In genomic region chr10:65559369-65559768, GRCh38 we compare ENCODE assay signal across 25 cellular contexts.
A peak's percentile ranks its signal among the peaks of the same experiment; 100 is the strongest.
DNase-seq lines count a peak whose midpoint lies in the region; ATAC-seq and TF ChIP-seq lines count a peak whose summit lies in the region.
"Had no signal": no experiment of that assay in that cellular context is flagged by ENCODE, and none has a peak within 500 bp of the region (broad histone marks: within the 10 kb centered on the region; RNA-seq: fewer than 3 reads in every experiment).

No MANE protein-coding gene starts in this region.

- intact Hi-C loops in PC-3 (cut with micrococcal nuclease) = no loop called here
- intact Hi-C loops in right lobe of liver (cut with DNase I) = no loop called here
- intact Hi-C loops in thyroid gland (cut with DNase I) = no loop called here

- H3K4me3 ChIP-seq in GM23338 (no peak overlapping the region), PC-3 (ENCODE audit: low read length) (no peak overlapping the region), neural progenitor cell (no peak overlapping the region), neuronal stem cell (ENCODE audit: low read length in 2 of 2) (no peak overlapping the region), endodermal cell (ENCODE audit: low read length) (no peak overlapping the region), right lobe of liver (no peak overlapping the region), thyroid gland (replicated peaks in 1 of 3) (no peak overlapping the region)
- H3K4me3 ChIP-seq: A549; BLaER1 treated with 17β-estradiol and CSF1 and Interleukin-3, amounts not matched to agents 10 nM and 100 nM; GM12878 had no signal

- H3K27ac Mint-ChIP-seq in GM23338 (no peak overlapping the region), neural progenitor cell (no peak overlapping the region), endodermal cell (no peak overlapping the region)
- H3K27ac Mint-ChIP-seq: B cell; CD4-positive, alpha-beta T cell; CD8-positive, alpha-beta T cell had no signal

- H4K20me1 ChIP-seq in GM23338 (replicated peaks; ENCODE audit: insufficient read depth) (no peaks in the 10 kb centered on the region), PC-3 (ENCODE audit: low read length) (no peaks in the 10 kb centered on the region), neural progenitor cell (ENCODE audit: low read depth) (no peaks in the 10 kb centered on the region)
- H4K20me1 ChIP-seq: BLaER1 treated with 17β-estradiol and CSF1 and Interleukin-3, amounts not matched to agents 10 nM and 100 nM had no signal

- H2AK5ac ChIP-seq in neuronal stem cell (ENCODE audit: low read depth, low read length) = no peak overlapping the region

- H2BK5ac ChIP-seq in neuronal stem cell (ENCODE audit: low read length) = no peak overlapping the region

- H3K4me2 ChIP-seq in GM23338 (no peak overlapping the region), PC-3 (ENCODE audit: low read length) (0 out of 2 replicates have a peak overlapping the region, but pooled peaks have one; percentile 2), neural progenitor cell (no peak overlapping the region), neuronal stem cell (ENCODE audit: insufficient read depth, low read length, poor library complexity, severe bottlenecking) (no peak overlapping the region)
- H3K4me2 ChIP-seq: A549 had no signal

- H3K4me3 Mint-ChIP-seq in GM23338 (no peak overlapping the region), neural progenitor cell (no peak overlapping the region), endodermal cell (no peak overlapping the region)
- H3K4me3 Mint-ChIP-seq: B cell; CD4-positive, alpha-beta T cell; CD8-positive, alpha-beta T cell had no signal

- no peak overlapping the region for H3K23ac ChIP-seq in neuronal stem cell (ENCODE audit: low read depth, low read length, poor library complexity)

- H3K36me3 Mint-ChIP-seq in GM23338 (ENCODE audit: low read depth) = no peaks in the 10 kb centered on the region
- no peaks in the 10 kb centered on the region for H3K36me3 Mint-ChIP-seq in neural progenitor cell
- H3K36me3 Mint-ChIP-seq in endodermal cell (ENCODE audit: low read depth) = no peaks in the 10 kb centered on the region
- H3K36me3 Mint-ChIP-seq: CD8-positive, alpha-beta T cell had no signal

- no peaks in the 10 kb centered on the region for H3K36me3 ChIP-seq in GM23338 (ENCODE audit: insufficient read depth)
- H3K36me3 ChIP-seq in PC-3 (ENCODE audit: low read depth, low read length) = no peaks in the 10 kb centered on the region
- no peaks in the 10 kb centered on the region for H3K36me3 ChIP-seq in neural progenitor cell
- no peaks in the 10 kb centered on the region for H3K36me3 ChIP-seq in neuronal stem cell (replicated peaks in 1 of 2; ENCODE audit: control insufficient read depth in 2 of 2, insufficient read depth in 2 of 2, low read length in 2 of 2)
- no peaks in the 10 kb centered on the region for H3K36me3 ChIP-seq in endodermal cell (ENCODE audit: control insufficient read depth, insufficient read depth, low read length)
- H3K36me3 ChIP-seq in right lobe of liver = no peaks in the 10 kb centered on the region
- no peaks in the 10 kb centered on the region for H3K36me3 ChIP-seq in thyroid gland
- H3K36me3 ChIP-seq: BLaER1 treated with 17β-estradiol and CSF1 and Interleukin-3, amounts not matched to agents 10 nM and 100 nM had no signal

- POLR2A ChIA-PET in PC-3 (lab: Charles Lee; ENCODE audit: unreplicated experiment) = interaction anchor here (0.6 kb wide), 1 partner anchor 491 kb away, joined by 3 read pairs; no protein-coding TSS in a partner anchor

- TF ChIP-seq POLR2A in right lobe of liver (IDR thresholded peaks at IDR 0.05) = no peak
- TF ChIP-seq POLR2A in thyroid gland (IDR thresholded peaks at IDR 0.05) = no peak

- no CpG with 5 or more reads among the region's 2 CpGs for WGBS in neuronal stem cell (ENCODE audit: extremely low coverage in 2 of 2, insufficient read length in 2 of 2, insufficient replicate concordance in 1 of 2), 2 donors
- 92% methylated on average over 2 of the region's 2 CpGs; no CpG with 5 or more reads in 1 of the 2 experiments for WGBS in endodermal cell (ENCODE audit: insufficient coverage in 1 of 2, insufficient read length in 1 of 2), 2 experiments
- WGBS in right lobe of liver (ENCODE audit: insufficient coverage, low coverage, low lambda C conversion rate, missing lambda C conversion rate) = 63% methylated on average over 2 of the region's 2 CpGs
- 75 to 78% methylated on average over 2 of the region's 2 CpGs for WGBS in thyroid gland, 2 donors

- no peak for ATAC-seq in GM23338
- peak; percentile 82 for ATAC-seq in PC-3
- ATAC-seq in right lobe of liver = no peak
- ATAC-seq: A549; CD8-positive, alpha-beta T cell; GM12878 had no signal

- H3K9ac ChIP-seq in PC-3 (ENCODE audit: low read length) (no peak overlapping the region), neural progenitor cell (no peak overlapping the region), neuronal stem cell (ENCODE audit: low read depth, low read length, poor library complexity) (no peak overlapping the region), endodermal cell (ENCODE audit: extremely low read depth, low read length, poor library complexity, severe bottlenecking) (no peak overlapping the region)
- H3K9ac ChIP-seq: BLaER1 treated with 17β-estradiol and CSF1 and Interleukin-3, amounts not matched to agents 10 nM and 100 nM had no signal

- H3K4me1 ChIP-seq in GM23338 (ENCODE audit: insufficient read depth) (no peaks in the 10 kb centered on the region), PC-3 (ENCODE audit: insufficient read depth, low read length) (0 out of 2 replicates have a peak, but pooled peaks cover 8% of the 10 kb centered on the region), neural progenitor cell (no peaks in the 10 kb centered on the region), neuronal stem cell (ENCODE audit: control insufficient read depth in 2 of 2, insufficient read depth in 1 of 2, low read depth in 1 of 2, low read length in 2 of 2) (peaks cover 0 to 1% of the 10 kb centered on the region in 2 donors), endodermal cell (ENCODE audit: control insufficient read depth, insufficient read depth, low read length) (no peaks in the 10 kb centered on the region), right lobe of liver (no peaks in the 10 kb centered on the region), thyroid gland (no peaks in the 10 kb centered on the region)
- H3K4me1 ChIP-seq: A549; BLaER1 treated with 17β-estradiol and CSF1 and Interleukin-3, amounts not matched to agents 10 nM and 100 nM had no signal

- H2BK120ac ChIP-seq in neuronal stem cell (ENCODE audit: low read depth, low read length) = no peak overlapping the region

- H3K27me3 ChIP-seq in GM23338 (ENCODE audit: insufficient read depth) (no peaks in the 10 kb centered on the region), PC-3 (ENCODE audit: low read length) (no peaks in the 10 kb centered on the region), neural progenitor cell (no peaks in the 10 kb centered on the region), neuronal stem cell (ENCODE audit: control insufficient read depth in 3 of 3, insufficient read depth in 3 of 3, low read depth in 1 of 3, low read length in 3 of 3) (no peaks in the 10 kb centered on the region), endodermal cell (ENCODE audit: control insufficient read depth, insufficient read depth, low read length, poor library complexity, severe bottlenecking) (no peaks in the 10 kb centered on the region), right lobe of liver (no peaks in the 10 kb centered on the region), thyroid gland (no peaks in the 10 kb centered on the region)
- H3K27me3 ChIP-seq: BLaER1 treated with 17β-estradiol and CSF1 and Interleukin-3, amounts not matched to agents 10 nM and 100 nM had no signal

- CTCF ChIA-PET in PC-3 (lab: Charles Lee) = interaction anchor here (0.7 kb wide), 1 partner anchor 11 kb away, joined by 3 read pairs; no protein-coding TSS in a partner anchor

- no peak for TF ChIP-seq CTCF in GM23338 (conservative IDR thresholded peaks at IDR 0.05; ENCODE audit: low read depth in 2 of 2)
- no peak for TF ChIP-seq CTCF in PC-3 (conservative IDR thresholded peaks at IDR 0.05; ENCODE audit: low read depth, low read length)
- TF ChIP-seq CTCF in neural progenitor cell (IDR thresholded peaks at IDR 0.05) = no peak
- TF ChIP-seq CTCF in endodermal cell (conservative IDR thresholded peaks at IDR 0.05) = no peak
- TF ChIP-seq CTCF in right lobe of liver (IDR thresholded peaks at IDR 0.05) = no peak
- TF ChIP-seq CTCF in thyroid gland (IDR thresholded peaks at IDR 0.05) = no peak

- no peak overlapping the region for H4K8ac ChIP-seq in neuronal stem cell (ENCODE audit: low read depth, low read length)

- H3F3A ChIP-seq in GM23338 (replicated peaks; ENCODE audit: low read depth) = no peaks in the 10 kb centered on the region
- H3F3A ChIP-seq in PC-3 (ENCODE audit: low read length, unreplicated experiment) = no peaks in the 10 kb centered on the region
- H3F3A ChIP-seq in neural progenitor cell (ENCODE audit: low read depth) = no peaks in the 10 kb centered on the region

- no peak overlapping the region for H3K14ac ChIP-seq in neuronal stem cell (ENCODE audit: low read length)

- no peaks in the 10 kb centered on the region for H3K9me2 ChIP-seq in GM23338 (ENCODE audit: insufficient read depth)
- H3K9me2 ChIP-seq in PC-3 (replicated peaks; ENCODE audit: low read length) = no peaks in the 10 kb centered on the region

- H3K4me1 Mint-ChIP-seq in GM23338 (no peaks in the 10 kb centered on the region), neural progenitor cell (no peaks in the 10 kb centered on the region), endodermal cell (no peaks in the 10 kb centered on the region)
- H3K4me1 Mint-ChIP-seq: B cell had no signal

- DNase-seq in GM23338 (ENCODE audit: low spot score) (no peak), PC-3 (peak; percentile 53), neural progenitor cell (ENCODE audit: low spot score) (no peak), neuronal stem cell (ENCODE audit: low spot score) (no peak), GM19240 (ENCODE audit: insufficient read length, low spot score) (no peak), endodermal cell (no peak), right lobe of liver (no peak), thyroid gland (no peak)
- DNase-seq: ACHN; AML-193; CD4-positive, alpha-beta T cell; CD8-positive, alpha-beta T cell; DMS 273 treated with DMSO at 0.1 percent for 48 hours; DMS153; DMS53; DMS79; DND-41; EL; GDM1 had no signal

- H3K79me2 ChIP-seq in GM23338 (replicated peaks; ENCODE audit: insufficient read depth) (no peaks in the 10 kb centered on the region), PC-3 (ENCODE audit: low read length) (no peaks in the 10 kb centered on the region), neural progenitor cell (ENCODE audit: low read depth) (no peaks in the 10 kb centered on the region)

- H2AFZ ChIP-seq in GM23338 (peak overlapping the region; percentile 60; the same call in 1 of the 2 replicates), PC-3 (ENCODE audit: low read length) (peak overlapping the region; percentile 27; the same call in 1 of the 2 replicates), neural progenitor cell (replicated peaks) (peak overlapping the region; percentile 79), neuronal stem cell (ENCODE audit: low read length) (peak overlapping the region; percentile 68)

- H4K91ac ChIP-seq in neuronal stem cell (ENCODE audit: low read depth, low read length, poor library complexity) = no peak overlapping the region

- H2BK12ac ChIP-seq in neuronal stem cell (ENCODE audit: low read length) = no peak overlapping the region

- no peak overlapping the region for H2BK15ac ChIP-seq in neuronal stem cell (ENCODE audit: low read length)

- no peak overlapping the region for H3K4ac ChIP-seq in neuronal stem cell (ENCODE audit: low read length)

- H3K27ac ChIP-seq in GM23338 (ENCODE audit: low read depth) (no peak overlapping the region), PC-3 (ENCODE audit: low read length) (no peak overlapping the region), neural progenitor cell (no peak overlapping the region), neuronal stem cell (replicated peaks; ENCODE audit: low read length) (no peak overlapping the region), endodermal cell (ENCODE audit: low read depth, low read length) (no peak overlapping the region), right lobe of liver (no peak overlapping the region), thyroid gland (no peak overlapping the region)
- H3K27ac ChIP-seq: 22Rv1; A549; BLaER1 treated with 17β-estradiol and CSF1 and Interleukin-3, amounts not matched to agents 10 nM and 100 nM; C4-2B had no signal

- H3K9me3 Mint-ChIP-seq in GM23338 = no peaks in the 10 kb centered on the region
- no peaks in the 10 kb centered on the region for H3K9me3 Mint-ChIP-seq in neural progenitor cell
- H3K9me3 Mint-ChIP-seq in endodermal cell = no peaks in the 10 kb centered on the region

- H3K27me3 Mint-ChIP-seq in GM23338 (ENCODE audit: insufficient read depth, low read depth, poor library complexity) (no peaks in the 10 kb centered on the region), neural progenitor cell (ENCODE audit: insufficient read depth, low read depth) (no peaks in the 10 kb centered on the region), endodermal cell (ENCODE audit: insufficient read depth) (no peaks in the 10 kb centered on the region)
- H3K27me3 Mint-ChIP-seq: B cell; CD4-positive, alpha-beta T cell had no signal

- H3K79me1 ChIP-seq in neuronal stem cell (ENCODE audit: low read depth, low read length) = no peaks in the 10 kb centered on the region

- H3K18ac ChIP-seq in neuronal stem cell (ENCODE audit: low read length) = no peak overlapping the region

- BruUV-seq in PC-3 (replicated peaks; lab: Mats Ljungman, UMichigan) = no TSS peak

- H3K9me3 ChIP-seq in PC-3 (ENCODE audit: low read length) (no peaks in the 10 kb centered on the region), neural progenitor cell (ENCODE audit: low read depth) (no peaks in the 10 kb centered on the region), neuronal stem cell (replicated peaks in 1 of 2; ENCODE audit: control insufficient read depth in 2 of 2, insufficient read depth in 1 of 2, low read depth in 1 of 2, low read length in 2 of 2) (no peaks in the 10 kb centered on the region), endodermal cell (ENCODE audit: control insufficient read depth, low read length) (no peaks in the 10 kb centered on the region), right lobe of liver (no peaks in the 10 kb centered on the region), thyroid gland (no peaks in the 10 kb centered on the region)
- H3K9me3 ChIP-seq: A549; BLaER1 treated with 17β-estradiol and CSF1 and Interleukin-3, amounts not matched to agents 10 nM and 100 nM had no signal

Comparison
In these comparisons a context has a peak if more than half of its experiments do, and no peak if none do; other contexts are left out.
1. H2AFZ ChIP-seq: peak in every context shown above with its lines; median percentile 79 in neural progenitor cell; 68 in neuronal stem cell; 60 in GM23338; 27 in PC-3.